Comparison of ENCODE assay signal across 20 cellular contexts in the genomic region with DNA sequence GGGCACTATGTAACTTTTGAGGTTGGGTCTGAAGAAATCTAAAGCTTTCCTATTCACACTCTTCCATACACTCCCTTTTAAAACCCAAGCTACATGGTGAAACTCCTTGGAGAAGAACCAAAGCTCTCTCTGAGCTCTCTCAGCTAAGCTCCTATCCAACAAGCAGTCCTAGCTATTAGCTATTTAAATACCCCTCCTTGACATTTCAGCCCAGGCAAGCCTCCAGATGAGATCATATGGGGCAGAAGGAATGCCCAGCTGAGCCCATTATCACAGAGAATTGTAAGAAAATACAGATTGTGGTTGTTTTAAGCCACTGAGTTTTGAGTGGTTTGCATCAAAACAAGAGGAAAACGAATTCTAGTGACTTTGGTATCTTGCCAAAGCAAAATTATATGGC. TPM values are rescaled to one million over a fixed set of nuclear protein-coding genes. Genes with fewer than 3 reads are reported as not detected.
A peak's percentile ranks its signal among the peaks of the same experiment; 100 is the strongest.
DNase-seq lines count a peak whose midpoint lies in the region; TF ChIP-seq lines count a peak whose summit lies in the region.
"Had no signal": no experiment of that assay in that cellular context is flagged by ENCODE, and none has a peak within 500 bp of the region (broad histone marks: within the 10 kb centered on the region; RNA-seq: fewer than 3 reads in every experiment).

No MANE protein-coding gene starts in this region.

- H3K4me1 Mint-ChIP-seq in mesothelial cell of epicardium, result peaks cover 8% of the 10 kb centered on the region
- peaks cover 8% of the 10 kb centered on the region for H3K4me1 Mint-ChIP-seq in activated CD4-positive, alpha-beta memory T cell treated with anti-CD3 and anti-CD28 coated beads, Interleukin-2, amount 10 ng/mL, durations not matched to agents 7 days and 5 days

- POLR2A ChIA-PET in GM10248 (lab: Yijun Ruan, JAX), result no interaction called here
- POLR2A ChIA-PET in activated CD4-positive, alpha-beta memory T cell treated with anti-CD3 and anti-CD28 coated beads, Interleukin-2, amount 10 ng/mL, durations not matched to agents 7 days and 5 days (lab: Charles Lee), result no interaction called here

- no peaks in the 10 kb centered on the region for H3K36me3 ChIP-seq in MG63

- H3K36me3 Mint-ChIP-seq in mesothelial cell of epicardium, result no peaks in the 10 kb centered on the region
- no peaks in the 10 kb centered on the region for H3K36me3 Mint-ChIP-seq in activated CD4-positive, alpha-beta memory T cell treated with anti-CD3 and anti-CD28 coated beads, Interleukin-2, amount 10 ng/mL, durations not matched to agents 7 days and 5 days (ENCODE audit: low read depth)
- H3K36me3 Mint-ChIP-seq: activated naive CD8-positive, alpha-beta T cell had no signal

- no peak overlapping the region for H3K4me3 Mint-ChIP-seq in mesothelial cell of epicardium
- no peak overlapping the region for H3K4me3 Mint-ChIP-seq in activated CD4-positive, alpha-beta memory T cell treated with anti-CD3 and anti-CD28 coated beads, Interleukin-2, amount 10 ng/mL, durations not matched to agents 7 days and 5 days
- H3K4me3 Mint-ChIP-seq: activated naive CD8-positive, alpha-beta T cell had no signal

- no peaks in the 10 kb centered on the region for H3K27me3 Mint-ChIP-seq in mesothelial cell of epicardium (ENCODE audit: low read depth)
- H3K27me3 Mint-ChIP-seq in activated CD4-positive, alpha-beta memory T cell treated with anti-CD3 and anti-CD28 coated beads, Interleukin-2, amount 10 ng/mL, durations not matched to agents 7 days and 5 days, result peaks cover 2% of the 10 kb centered on the region

- H3K9me3 ChIP-seq in MG63, result peaks cover 3% of the 10 kb centered on the region; the same call in 1 of the 2 replicates

- peak overlapping the region in 1 of 2 donors; percentile 56 for H3K27ac ChIP-seq in coronary artery
- H3K27ac ChIP-seq: C4-2B, RWPE1 had no signal

- peak overlapping the region; percentile 42 for H3K4me3 ChIP-seq in AG10803 (ENCODE audit: low read length)
- H3K4me3 ChIP-seq in MG63, result no peak overlapping the region
- H3K4me3 ChIP-seq in coronary artery, result no peak overlapping the region

- no peak overlapping the region for H3K27ac Mint-ChIP-seq in mesothelial cell of epicardium
- H3K27ac Mint-ChIP-seq in activated CD4-positive, alpha-beta memory T cell treated with anti-CD3 and anti-CD28 coated beads, Interleukin-2, amount 10 ng/mL, durations not matched to agents 7 days and 5 days, result no peak overlapping the region
- H3K27ac Mint-ChIP-seq: activated naive CD8-positive, alpha-beta T cell had no signal

- TF ChIP-seq CTCF in AG10803 (conservative IDR thresholded peaks at IDR 0.05; ENCODE audit: low read length) (no peak), mesothelial cell of epicardium (IDR thresholded peaks at IDR 0.05; ENCODE audit: unreplicated experiment) (no peak), GM10248 (IDR thresholded peaks at IDR 0.05; ENCODE audit: control extremely low read depth, extremely low read depth, low read depth, missing control alignments) (no peak), coronary artery (IDR thresholded peaks at IDR 0.05) (no peak)

- H3K9me3 Mint-ChIP-seq in mesothelial cell of epicardium, result peaks cover 7% of the 10 kb centered on the region
- H3K9me3 Mint-ChIP-seq in activated CD4-positive, alpha-beta memory T cell treated with anti-CD3 and anti-CD28 coated beads, Interleukin-2, amount 10 ng/mL, durations not matched to agents 7 days and 5 days, result no peaks in the 10 kb centered on the region
- H3K9me3 Mint-ChIP-seq: memory B cell had no signal

- H3K27me3 ChIP-seq in MG63, result no peaks in the 10 kb centered on the region

- DNase-seq in AG10803 (ENCODE audit: low read depth), result peak; percentile 89
- peak; percentile 67 for DNase-seq in MG63
- DNase-seq in fibroblast of gingiva (ENCODE audit: low read depth), result peak; percentile 92
- DNase-seq in non-pigmented ciliary epithelial cell (ENCODE audit: low read depth), result peak; percentile 45
- no peak for DNase-seq in mesothelial cell of epicardium (ENCODE audit: low spot score in 2 of 2, unreplicated experiment in 2 of 2)
- no peak for DNase-seq in GM10248 (ENCODE audit: extremely low spot score)
- DNase-seq in activated CD4-positive, alpha-beta memory T cell treated with anti-CD3 and anti-CD28 coated beads, Interleukin-2, amount 10 ng/mL, durations not matched to agents 7 days and 5 days, result no peak
- DNase-seq in coronary artery (ENCODE audit: low spot score), result no peak
- DNase-seq: activated CD4-positive, alpha-beta T cell treated with anti-CD3 and anti-CD28 coated beads for 4 hours; activated T-cell treated with anti-CD3 and anti-CD28 coated beads for 4 hours; NCI-H2081 treated with DMSO at 0.1 percent for 48 hours; NCI-H82; nucleus accumbens; stimulated activated CD4-positive, alpha-beta T cell treated with anti-CD3 and anti-CD28 coated beads, Interleukin-12 subunit alpha, Interleukin-12 subunit beta, amount 100 ng/mL, for 4 hours had no signal

- CTCF ChIA-PET in GM10248 (lab: Yijun Ruan, JAX), result interaction anchor here (1.4 to 4.2 kb wide), 6 partner anchors 10 to 46 kb away, joined by 3 to 22 read pairs (median 5); partner anchors contain the start of gene HSPB3
- CTCF ChIA-PET in activated CD4-positive, alpha-beta memory T cell treated with anti-CD3 and anti-CD28 coated beads, Interleukin-2, amount 10 ng/mL, durations not matched to agents 7 days and 5 days (lab: Charles Lee), result interaction anchor here (1.1 to 2.0 kb wide), 2 partner anchors 47 to 397 kb away, joined by 3 to 6 read pairs; partner anchors contain the start of gene SNX18

RNA-seq across cellular contexts. Expression of gene HSPB3, which starts 15.2 kb away (rescaled TPM):
- total RNA-seq in MG63 (2014; rRNA removed; shearing (Covaris generic); ENCODE audit: low replicate concordance), result 2.3 and 6.5 TPM in 2 replicates
- total RNA-seq in mesothelial cell of epicardium, result not detected in 3 replicates
- total RNA-seq in activated CD4-positive, alpha-beta memory T cell treated with anti-CD3 and anti-CD28 coated beads, Interleukin-2, amount 10 ng/mL, durations not matched to agents 7 days and 5 days, result not detected
- total RNA-seq: G401; T-helper 2 cell treated with Interferon-gamma antibody and Interleukin-4, amounts not matched to agents 100 ng/mL and 5 ng/mL, for 36 hours had no signal

RNA-seq across cellular contexts. Expression of gene SNX18, which starts 46.9 kb away (rescaled TPM):
- total RNA-seq in MG63 (2014; rRNA removed; shearing (Covaris generic); ENCODE audit: low replicate concordance), result 40.1 and 41.3 TPM in 2 replicates
- 17.2 to 18.6 TPM (median 18.1 TPM) in 3 replicates for total RNA-seq in mesothelial cell of epicardium
- 10 to 100 TPM; 38.9 to 39.6 TPM for total RNA-seq in activated CD4-positive, alpha-beta memory T cell treated with anti-CD3 and anti-CD28 coated beads, Interleukin-2, amount 10 ng/mL, durations not matched to agents 7 days and 5 days

Comparison
In these comparisons a context has a peak if more than half of its experiments do, and no peak if none do; other contexts are left out.
1. DNase-seq: peak in AG10803 (single experiment), MG63 (single experiment), fibroblast of gingiva (single experiment) and non-pigmented ciliary epithelial cell (single experiment); none in mesothelial cell of epicardium (0 of 2), GM10248 (single experiment), activated CD4-positive, alpha-beta memory T cell treated with anti-CD3 and anti-CD28 coated beads, Interleukin-2, amount 10 ng/mL, durations not matched to agents 7 days and 5 days (single experiment) and coronary artery (single experiment).